Comparison of ENCODE assay signal across 8 cellular contexts in genomic region chr1:50959913-50960844, GRCh38. TPM values are rescaled to one million over a fixed set of nuclear protein-coding genes. Genes with fewer than 3 reads are reported as not detected.
DNase-seq lines count a peak whose midpoint lies in the region; ATAC-seq lines count a peak whose summit lies in the region.

Gene FAF1 (minus strand): TSS chr1:50960267. CDS start chr1:50959811, 456 bp downstream.

- H4K20me1 ChIP-seq in BLaER1, result peaks cover 36% of the 10 kb centered on the region; the same call in 1 of the 2 replicates

- H3K9me3 ChIP-seq in BLaER1, result no peaks in the 10 kb centered on the region

- peaks cover 2% of the 10 kb centered on the region for H3K27me3 Mint-ChIP-seq in activated CD4-positive, alpha-beta T cell treated with anti-CD3 and anti-CD28 coated beads, Interleukin-2, amount 10 ng/mL, durations not matched to agents 7 days and 5 days

- peak within 1 kb of the TSS; percentile 91 for H3K4me2 ChIP-seq in BLaER1

- peak within 1 kb of the TSS; percentile 78 for H3K27ac ChIP-seq in BLaER1

- H3K9ac ChIP-seq in BLaER1, result peak within 1 kb of the TSS; percentile 88

- H3K36me3 ChIP-seq in BLaER1, result no peaks in the 10 kb centered on the region

- DNase-seq in GM19238 (ENCODE audit: insufficient read length, low spot score) (peak; percentile 94), NCI-H524 treated with DMSO at 0.1 percent for 48 hours (lab: John Stamatoyannopoulos, UW) (peak; percentile 90), cortex of kidney (lab: John Stamatoyannopoulos, UW) (peak; percentile 97), left kidney (ENCODE audit: low read depth, low spot score) (peak; percentile 99)
- peak; percentile 98 for DNase-seq in activated CD4-positive, alpha-beta T cell treated with anti-CD3 and anti-CD28 coated beads, Interleukin-2, amount 10 ng/mL, durations not matched to agents 7 days and 5 days
- peak; percentile 95 for DNase-seq in stimulated activated CD4-positive, alpha-beta T cell treated with anti-CD3 and anti-CD28 coated beads, Interleukin-2, amount 100 ng/mL, for 24 hours

- peak; percentile 80 for ATAC-seq in HG03442 (IDR thresholded peaks at IDR 0.05; ENCODE audit: unreplicated experiment)

- H3K9me3 Mint-ChIP-seq in activated CD4-positive, alpha-beta T cell treated with anti-CD3 and anti-CD28 coated beads, Interleukin-2, amount 10 ng/mL, durations not matched to agents 7 days and 5 days, result no peaks in the 10 kb centered on the region

- peak within 1 kb of the TSS; percentile 92 for H3K27ac Mint-ChIP-seq in activated CD4-positive, alpha-beta T cell treated with anti-CD3 and anti-CD28 coated beads, Interleukin-2, amount 10 ng/mL, durations not matched to agents 7 days and 5 days

- H3K36me3 Mint-ChIP-seq in activated CD4-positive, alpha-beta T cell treated with anti-CD3 and anti-CD28 coated beads, Interleukin-2, amount 10 ng/mL, durations not matched to agents 7 days and 5 days (ENCODE audit: low read depth), result peaks cover 2% of the 10 kb centered on the region

- peak within 1 kb of the TSS; percentile 91 for H3K4me3 ChIP-seq in BLaER1

- POLR2A ChIA-PET in activated CD4-positive, alpha-beta T cell treated with anti-CD3 and anti-CD28 coated beads, Interleukin-2, amount 10 ng/mL, durations not matched to agents 7 days and 5 days (lab: Charles Lee), result interaction anchor here (0.6 to 1.0 kb wide), 2 partner anchors 8 to 833 kb away, joined by 3 to 4 read pairs; no protein-coding TSS in a partner anchor

- peak within 1 kb of the TSS; percentile 82 for H3K4me3 Mint-ChIP-seq in activated CD4-positive, alpha-beta T cell treated with anti-CD3 and anti-CD28 coated beads, Interleukin-2, amount 10 ng/mL, durations not matched to agents 7 days and 5 days

- H3K27me3 ChIP-seq in BLaER1, result peaks cover 2% of the 10 kb centered on the region; the same call in 1 of the 2 replicates

- CTCF ChIA-PET in activated CD4-positive, alpha-beta T cell treated with anti-CD3 and anti-CD28 coated beads, Interleukin-2, amount 10 ng/mL, durations not matched to agents 7 days and 5 days (lab: Charles Lee), result interaction anchor here (1.0 to 1.7 kb wide), 5 partner anchors 8 to 28 kb away, joined by 3 to 8 read pairs (median 4); partner anchors contain the start of gene CDKN2C

- H3K4me1 ChIP-seq in BLaER1, result peaks cover 19% of the 10 kb centered on the region

- H3K4me1 Mint-ChIP-seq in activated CD4-positive, alpha-beta T cell treated with anti-CD3 and anti-CD28 coated beads, Interleukin-2, amount 10 ng/mL, durations not matched to agents 7 days and 5 days, result peaks cover 27% of the 10 kb centered on the region

RNA-seq across cellular contexts. Expression of gene FAF1, which starts in this region (rescaled TPM):
- total RNA-seq in activated CD4-positive, alpha-beta T cell treated with anti-CD3 and anti-CD28 coated beads, Interleukin-2, amount 10 ng/mL, durations not matched to agents 7 days and 5 days, result 10 to 100 TPM; 84.6 to 88.2 TPM

Comparison
In these comparisons a context has a peak if more than half of its experiments do, and no peak if none do; other contexts are left out.
1. Peak in every context shown above with its lines: DNase-seq, ATAC-seq, H3K4me3 ChIP-seq and H3K27ac ChIP-seq.